ENCODE assay signal across 26 cellular contexts in genomic region chr14:23055147-23055550, GRCh38. TPM values are rescaled to one million over a fixed set of nuclear protein-coding genes. Genes with fewer than 3 reads are reported as not detected.
"Had no signal": no experiment of that assay in that cellular context is flagged by ENCODE, and none has a peak within 500 bp of the region (broad histone marks: within the 10 kb centered on the region; RNA-seq: fewer than 3 reads in every experiment).

No MANE protein-coding gene starts in this region.

- H3K27ac Mint-ChIP-seq: activated naive CD4-positive, alpha-beta T cell treated with anti-CD3 and anti-CD28 coated beads, Interleukin-2, amount 50 U/mL, for 72 hours; activated T-cell treated with anti-CD3 and anti-CD28 coated beads, Interleukin-2, amount 50 U/mL, for 24 hours; activated T-helper 17 cell treated with anti-CD3 and anti-CD28 coated beads, Interleukin-2, amount 50 U/mL, for 72 hours; dendritic cell treated with granulocyte-macrophage colony-stimulating factor and Interleukin-4, amounts not matched to agents 40 ng/mL and 50 ng/mL, for 4 days; WTC11 had no signal

- H3K9me3 ChIP-seq: testis had no signal

- H3K4me3 Mint-ChIP-seq: activated T-cell treated with anti-CD3 and anti-CD28 coated beads, Interleukin-2, amount 50 U/mL, for 24 hours; dendritic cell treated with granulocyte-macrophage colony-stimulating factor and Interleukin-4, amounts not matched to agents 40 ng/mL and 50 ng/mL, for 4 days had no signal

- H3K36me3 Mint-ChIP-seq: activated naive CD4-positive, alpha-beta T cell treated with anti-CD3 and anti-CD28 coated beads, Interleukin-2, amount 50 U/mL, for 72 hours; type B pancreatic cell had no signal

- H3K27me3 ChIP-seq: foreskin keratinocyte, testis had no signal

- H3K4me1 ChIP-seq: foreskin keratinocyte had no signal

- DNase-seq: activated CD4-positive, alpha-beta T cell treated with anti-CD3 and anti-CD28 coated beads, Interleukin-2, amount 50 U/mL, for 4 hours; activated CD8-positive, alpha-beta memory T cell treated with anti-CD3 and anti-CD28 coated beads for 24 hours; effector CD4-positive, alpha-beta T cell; foreskin keratinocyte; stimulated activated CD4-positive, alpha-beta T cell treated with anti-CD3 and anti-CD28 coated beads, Interleukin-1b, Interleukin-23, amount 100 ng/mL, for 48 hours; T1000 had no signal

- H3K27me3 Mint-ChIP-seq: type B pancreatic cell had no signal

- H3K4me3 ChIP-seq: lung, skin epidermis, testis had no signal

- H3K27ac ChIP-seq: foreskin keratinocyte, parathyroid adenoma, skin epidermis, testis had no signal

- ATAC-seq: activated naive CD4-positive, alpha-beta T cell treated with anti-CD3 and anti-CD28 coated beads, Interleukin-2, amount 50 U/mL, for 72 hours; activated T-helper 17 cell treated with anti-CD3 and anti-CD28 coated beads, Interleukin-2, amount 50 U/mL, for 72 hours; left lobe of liver; naive thymus-derived CD4-positive, alpha-beta T cell; WTC11 had no signal

- H3K9me3 Mint-ChIP-seq: activated naive CD4-positive, alpha-beta T cell treated with anti-CD3 and anti-CD28 coated beads, Interleukin-2, amount 50 U/mL, for 72 hours; activated T-cell treated with anti-CD3 and anti-CD28 coated beads, Interleukin-2, amount 50 U/mL, for 24 hours; activated T-helper 17 cell treated with anti-CD3 and anti-CD28 coated beads, Interleukin-2, amount 50 U/mL, for 72 hours; brain; dendritic cell treated with granulocyte-macrophage colony-stimulating factor and Interleukin-4, amounts not matched to agents 40 ng/mL and 50 ng/mL, for 4 days; naive thymus-derived CD4-positive, alpha-beta T cell; type B pancreatic cell; WTC11 had no signal

RNA-seq across cellular contexts. Expression of gene PSMB11, which starts 13.1 kb away (rescaled TPM):
- total RNA-seq: activated naive CD4-positive, alpha-beta T cell treated with anti-CD3 and anti-CD28 coated beads, Interleukin-2, amount 50 U/mL, for 72 hours; activated T-helper 17 cell treated with anti-CD3 and anti-CD28 coated beads, Interleukin-2, amount 50 U/mL, for 72 hours; aorta; cardiac septum; foreskin keratinocyte; glomerular endothelial cell; kidney epithelial cell; left lobe of liver; lung; T-helper 1 cell treated with Interleukin-12 subunit alpha and Interleukin-12 subunit beta and Interleukin-4 antibody, amounts not matched to agents 30 ng/mL and 1 ng/mL, for 36 hours; WTC11 had no signal
- polyA plus RNA-seq: adipose tissue, aorta, esophagus, foreskin keratinocyte, lung had no signal
